ENCODE assay signal across 18 cellular contexts in genomic region chr6:17491416-17492142, GRCh38.
A peak's percentile ranks its signal among the peaks of the same experiment; 100 is the strongest.
DNase-seq lines count a peak whose midpoint lies in the region; ATAC-seq and TF ChIP-seq lines count a peak whose summit lies in the region.
"Had no signal": no experiment of that assay in that cellular context is flagged by ENCODE, and none has a peak within 500 bp of the region (broad histone marks: within the 10 kb centered on the region; RNA-seq: fewer than 3 reads in every experiment).

No MANE protein-coding gene starts in this region.

- no peak for TF ChIP-seq EP300 in gastroesophageal sphincter (IDR thresholded peaks at IDR 0.05)

- no peaks in the 10 kb centered on the region for H3K27me3 ChIP-seq in right cardiac atrium (ENCODE audit: control insufficient read depth, insufficient read depth)
- H3K27me3 ChIP-seq in gastroesophageal sphincter: no peaks in the 10 kb centered on the region
- H3K27me3 ChIP-seq in psoas muscle (ENCODE audit: insufficient read depth in 3 of 3, low read length in 2 of 3): no peaks in the 10 kb centered on the region
- no peaks in the 10 kb centered on the region for H3K27me3 ChIP-seq in vagina
- H3K27me3 ChIP-seq: breast epithelium had no signal

- H3K9me3 ChIP-seq in right cardiac atrium (ENCODE audit: control insufficient read depth, low read length) (no peaks in the 10 kb centered on the region), gastroesophageal sphincter (no peaks in the 10 kb centered on the region), psoas muscle (no peaks in the 10 kb centered on the region), vagina (no peaks in the 10 kb centered on the region)
- H3K9me3 ChIP-seq: breast epithelium, neutrophil had no signal

- TF ChIP-seq CTCF in gastroesophageal sphincter (IDR thresholded peaks at IDR 0.05) (no peak), psoas muscle (IDR thresholded peaks at IDR 0.05) (no peak), vagina (IDR thresholded peaks at IDR 0.05) (no peak)

- peaks cover 2% of the 10 kb centered on the region for H3K4me1 ChIP-seq in right cardiac atrium (ENCODE audit: control insufficient read depth, insufficient read depth, low read length)
- H3K4me1 ChIP-seq in gastroesophageal sphincter: peaks cover 5 to 62% (median 13%) of the 10 kb centered on the region in 3 donors
- peaks cover 47% of the 10 kb centered on the region for H3K4me1 ChIP-seq in psoas muscle
- H3K4me1 ChIP-seq in vagina: peaks cover 20% of the 10 kb centered on the region
- H3K4me1 ChIP-seq: breast epithelium had no signal

- no peak overlapping the region for H3K4me3 ChIP-seq in right cardiac atrium (ENCODE audit: low read length)
- H3K4me3 ChIP-seq in gastroesophageal sphincter: no peak overlapping the region
- no peak overlapping the region for H3K4me3 ChIP-seq in psoas muscle
- H3K4me3 ChIP-seq in vagina: no peak overlapping the region
- H3K4me3 ChIP-seq: breast epithelium, lung had no signal

- H3K36me3 ChIP-seq in gastroesophageal sphincter (no peaks in the 10 kb centered on the region), psoas muscle (ENCODE audit: insufficient read depth in 1 of 2, low read depth in 1 of 2) (peaks cover 0 to 18% of the 10 kb centered on the region in 2 donors), vagina (no peaks in the 10 kb centered on the region)
- H3K36me3 ChIP-seq: breast epithelium, neutrophil had no signal

- peak; percentile 59 to 84 for ATAC-seq in right cardiac atrium
- no peak for ATAC-seq in Right ventricle myocardium inferior
- ATAC-seq in gastroesophageal sphincter: peak; percentile 34
- ATAC-seq in psoas muscle: peak; percentile 55 to 78 (median 67)
- ATAC-seq: Panc1, T-cell, WTC11 had no signal

- DNase-seq in right cardiac atrium: no peak
- no peak for DNase-seq in Right ventricle myocardium inferior (ENCODE audit: missing footprints)
- peak in 1 of 2 donors; percentile 56 for DNase-seq in psoas muscle
- peak in 1 of 2 donors; percentile 65 for DNase-seq in vagina (ENCODE audit: extremely low spot score in 2 of 2)
- DNase-seq in NCI-H2029 (lab: John Stamatoyannopoulos, UW): no peak
- DNase-seq in SKM-1 treated with dmso at 0.1 percent for 144 hours (lab: John Stamatoyannopoulos, UW; ENCODE audit: unreplicated experiment): no peak
- no peak for DNase-seq in occipital lobe (lab: John Stamatoyannopoulos, UW)
- DNase-seq: CD8-positive, alpha-beta memory T cell; NCI-H1436 treated with DMSO at 0.1 percent for 48 hours; stimulated activated CD4-positive, alpha-beta T cell treated with anti-CD3 and anti-CD28 coated beads, Interleukin-15, amount 100 ng/mL, for 24 hours; T-cell had no signal

- intact Hi-C loops in right cardiac atrium (cut with DNase I) (no loop called here), Right ventricle myocardium inferior (cut with DNase I) (no loop called here), psoas muscle (cut with DNase I) (no loop called here), vagina (cut with DNase I) (no loop called here)

- WGBS in right cardiac atrium: 60% methylated on average over 10 of the region's 10 CpGs
- WGBS in gastroesophageal sphincter (ENCODE audit: low coverage in 1 of 2), 2 donors: 50 to 55% methylated on average over 10 of the region's 10 CpGs
- whole genome bisulfite sequencing in psoas muscle, 3 donors: 13 to 46% (median 18%) methylated on average over 10 of the region's 10 CpGs

- TF ChIP-seq POLR2A in gastroesophageal sphincter (IDR thresholded peaks at IDR 0.05) (no peak), vagina (IDR thresholded peaks at IDR 0.05) (no peak)

- H3K27ac ChIP-seq in right cardiac atrium (ENCODE audit: low read length): no peak overlapping the region
- H3K27ac ChIP-seq in gastroesophageal sphincter: peak overlapping the region; percentile 19 to 76 (median 63)
- peak overlapping the region; percentile 72 for H3K27ac ChIP-seq in psoas muscle
- H3K27ac ChIP-seq in vagina: peak overlapping the region; percentile 40
- H3K27ac ChIP-seq: HL-60, neutrophil had no signal
